ENCODE assay signal across 18 cellular contexts in genomic region chr3:181105636-181106035, GRCh38.
DNase-seq lines count a peak whose midpoint lies in the region; ATAC-seq and TF ChIP-seq lines count a peak whose summit lies in the region.
"Had no signal": no experiment of that assay in that cellular context is flagged by ENCODE, and none has a peak within 500 bp of the region (broad histone marks: within the 10 kb centered on the region; RNA-seq: fewer than 3 reads in every experiment).

No MANE protein-coding gene starts in this region.

- H3F3A ChIP-seq in smooth muscle cell (ENCODE audit: low read depth), result no peaks in the 10 kb centered on the region

- H3K4me2 ChIP-seq in smooth muscle cell, result peak overlapping the region; percentile 25
- H3K4me2 ChIP-seq: BLaER1 treated with 17β-estradiol and CSF1 and Interleukin-3, amounts not matched to agents 10 nM and 100 nM had no signal

- no peak overlapping the region for H3K27ac Mint-ChIP-seq in stimulated activated naive B cell treated with anti-CD40 and anti-IgM and Interleukin-4, amounts not matched to agents 10 μg/mL and 1 μg/mL and 100 μg/mL, for 72 hours
- H3K27ac Mint-ChIP-seq: CD8-positive, alpha-beta T cell had no signal

- H3K4me3 Mint-ChIP-seq in stimulated activated naive B cell treated with anti-CD40 and anti-IgM and Interleukin-4, amounts not matched to agents 10 μg/mL and 1 μg/mL and 100 μg/mL, for 72 hours, result no peak overlapping the region
- H3K4me3 Mint-ChIP-seq: CD8-positive, alpha-beta T cell; H9 had no signal

- TF ChIP-seq CTCF in smooth muscle cell (IDR thresholded peaks at IDR 0.05; ENCODE audit: borderline replicate concordance, insufficient read depth, poor library complexity, severe bottlenecking) (no peak), BE2C (IDR thresholded peaks at IDR 0.05; ENCODE audit: low read depth, low read length) (no peak)

- no peak overlapping the region for H3K27ac ChIP-seq in smooth muscle cell (ENCODE audit: low read depth)
- H3K27ac ChIP-seq: BLaER1 treated with 17β-estradiol and CSF1 and Interleukin-3, amounts not matched to agents 10 nM and 100 nM; SJSA1 had no signal

- no peak overlapping the region for H2AFZ ChIP-seq in smooth muscle cell (ENCODE audit: low read depth)

- no peaks in the 10 kb centered on the region for H3K4me1 Mint-ChIP-seq in stimulated activated naive B cell treated with anti-CD40 and anti-IgM and Interleukin-4, amounts not matched to agents 10 μg/mL and 1 μg/mL and 100 μg/mL, for 72 hours

- H4K20me1 ChIP-seq in smooth muscle cell (ENCODE audit: low read depth), result no peaks in the 10 kb centered on the region
- H4K20me1 ChIP-seq: BLaER1 treated with 17β-estradiol and CSF1 and Interleukin-3, amounts not matched to agents 10 nM and 100 nM had no signal

- H3K27me3 ChIP-seq in smooth muscle cell (ENCODE audit: low read depth), result no peaks in the 10 kb centered on the region
- H3K27me3 ChIP-seq in BE2C, result peaks cover 8% of the 10 kb centered on the region; the same call in 1 of the 2 replicates
- H3K27me3 ChIP-seq: BLaER1 treated with 17β-estradiol and CSF1 and Interleukin-3, amounts not matched to agents 10 nM and 100 nM; SJSA1 had no signal

- H3K79me2 ChIP-seq in smooth muscle cell (ENCODE audit: low read depth), result no peaks in the 10 kb centered on the region

- no peaks in the 10 kb centered on the region for H3K27me3 Mint-ChIP-seq in stimulated activated naive B cell treated with anti-CD40 and anti-IgM and Interleukin-4, amounts not matched to agents 10 μg/mL and 1 μg/mL and 100 μg/mL, for 72 hours

- ATAC-seq in stimulated activated naive B cell treated with anti-CD40 and anti-IgM and Interleukin-4, amounts not matched to agents 10 μg/mL and 1 μg/mL and 100 μg/mL, for 72 hours (replicated peaks), result no peak
- ATAC-seq: CD8-positive, alpha-beta T cell; HepG2; Panc1 had no signal

- H3K9me3 Mint-ChIP-seq in stimulated activated naive B cell treated with anti-CD40 and anti-IgM and Interleukin-4, amounts not matched to agents 10 μg/mL and 1 μg/mL and 100 μg/mL, for 72 hours, result peaks cover 6 to 10% of the 10 kb centered on the region in 2 donors
- H3K9me3 Mint-ChIP-seq: H9 had no signal

- H3K36me3 Mint-ChIP-seq in stimulated activated naive B cell treated with anti-CD40 and anti-IgM and Interleukin-4, amounts not matched to agents 10 μg/mL and 1 μg/mL and 100 μg/mL, for 72 hours, result peaks cover 1 to 4% of the 10 kb centered on the region in 2 donors
- H3K36me3 Mint-ChIP-seq: CD8-positive, alpha-beta T cell had no signal

- H3K9me3 ChIP-seq in smooth muscle cell (replicated peaks; ENCODE audit: low read depth), result no peaks in the 10 kb centered on the region
- no peaks in the 10 kb centered on the region for H3K9me3 ChIP-seq in BE2C

- WGBS in smooth muscle cell (ENCODE audit: low lambda C conversion rate), result 52% methylated on average over 4 of the region's 4 CpGs

- H3K9ac ChIP-seq in smooth muscle cell (ENCODE audit: low read depth), result no peak overlapping the region
- H3K9ac ChIP-seq: BLaER1 treated with 17β-estradiol and CSF1 and Interleukin-3, amounts not matched to agents 10 nM and 100 nM had no signal

- no peak overlapping the region for H3K4me3 ChIP-seq in smooth muscle cell
- no peak overlapping the region for H3K4me3 ChIP-seq in BE2C (ENCODE audit: low read depth, low read length)
- H3K4me3 ChIP-seq: BLaER1 treated with 17β-estradiol and CSF1 and Interleukin-3, amounts not matched to agents 10 nM and 100 nM; SJSA1 had no signal

- DNase-seq in NCI-H748 (lab: John Stamatoyannopoulos, UW; ENCODE audit: unreplicated experiment) (peak; percentile 23), NCI-H748 treated with DMSO at 0.1 percent for 48 hours (lab: John Stamatoyannopoulos, UW) (no peak), NCI-H1417 treated with DMSO at 0.1 percent for 48 hours (lab: John Stamatoyannopoulos, UW) (peak; percentile 48), NCI-H69 (lab: John Stamatoyannopoulos, UW) (peak; percentile 8), smooth muscle cell (lab: John Stamatoyannopoulos, UW; ENCODE audit: unreplicated experiment) (no peak), T-helper 1 cell (no peak), BE2C (no peak)
- no peak for DNase-seq in stimulated activated naive B cell treated with anti-CD40 and anti-IgM and Interleukin-4, amounts not matched to agents 10 μg/mL and 1 μg/mL and 100 μg/mL, for 72 hours
- DNase-seq: CD8-positive, alpha-beta T cell; H9; KBM-7; NCI-H2029 treated with DMSO at 0.1 percent for 48 hours; NCI-H446 treated with DMSO at 0.1 percent for 48 hours; SW 1271 had no signal

- H3K36me3 ChIP-seq in smooth muscle cell (ENCODE audit: low read depth) (no peaks in the 10 kb centered on the region), BE2C (no peaks in the 10 kb centered on the region)
- H3K36me3 ChIP-seq: BLaER1 treated with 17β-estradiol and CSF1 and Interleukin-3, amounts not matched to agents 10 nM and 100 nM; SJSA1 had no signal

- H3K4me1 ChIP-seq in smooth muscle cell (ENCODE audit: low read depth) (peaks cover 18% of the 10 kb centered on the region), BE2C (no peaks in the 10 kb centered on the region)
- H3K4me1 ChIP-seq: BLaER1 treated with 17β-estradiol and CSF1 and Interleukin-3, amounts not matched to agents 10 nM and 100 nM; SJSA1 had no signal

Comparison
In these comparisons a context has a peak if more than half of its experiments do, and no peak if none do; other contexts are left out.
1. DNase-seq: peak in NCI-H748 (single experiment), NCI-H1417 treated with DMSO at 0.1 percent for 48 hours (single experiment) and NCI-H69 (single experiment); none in NCI-H748 treated with DMSO at 0.1 percent for 48 hours (single experiment), smooth muscle cell (single experiment), T-helper 1 cell (0 of 5), BE2C (single experiment) and stimulated activated naive B cell treated with anti-CD40 and anti-IgM and Interleukin-4, amounts not matched to agents 10 μg/mL and 1 μg/mL and 100 μg/mL, for 72 hours (single experiment).